In genomic region chr1:160681067-160681890, GRCh38 we compare ENCODE assay signal across 8 cellular contexts. TPM values are rescaled to one million over a fixed set of nuclear protein-coding genes. Genes with fewer than 3 reads are reported as not detected.
DNase-seq lines count a peak whose midpoint lies in the region; ATAC-seq and TF ChIP-seq lines count a peak whose summit lies in the region.

No MANE protein-coding gene starts in this region.

- H3K36me3 Mint-ChIP-seq in activated naive CD4-positive, alpha-beta T cell treated with anti-CD3 and anti-CD28 coated beads, Interleukin-2, amount 50 U/mL, for 72 hours: peaks cover 29 to 64% of the 10 kb centered on the region in 2 donors

- ATAC-seq in GM18861 (IDR thresholded peaks at IDR 0.05; ENCODE audit: unreplicated experiment) (peak; percentile 30), gastroesophageal sphincter (no peak)
- ATAC-seq in activated naive CD4-positive, alpha-beta T cell treated with anti-CD3 and anti-CD28 coated beads, Interleukin-2, amount 50 U/mL, for 72 hours: peak; percentile 64 to 80

- no peak for TF ChIP-seq EP300 in Ishikawa (IDR thresholded peaks at IDR 0.05; ENCODE audit: borderline replicate concordance)
- no peak for TF ChIP-seq EP300 in gastroesophageal sphincter (IDR thresholded peaks at IDR 0.05)

- peaks cover 0 to 2% of the 10 kb centered on the region in 2 donors for H3K9me3 Mint-ChIP-seq in activated naive CD4-positive, alpha-beta T cell treated with anti-CD3 and anti-CD28 coated beads, Interleukin-2, amount 50 U/mL, for 72 hours

- H3K27ac Mint-ChIP-seq in activated naive CD4-positive, alpha-beta T cell treated with anti-CD3 and anti-CD28 coated beads, Interleukin-2, amount 50 U/mL, for 72 hours: peak overlapping the region; percentile 79 to 90

- TF ChIP-seq RAD21 in Ishikawa (IDR thresholded peaks at IDR 0.05; ENCODE audit: low read depth): peak; percentile 61

- H3K36me3 ChIP-seq in gastroesophageal sphincter: no peaks in the 10 kb centered on the region

- no peak overlapping the region for H3K4me3 ChIP-seq in AG09309 (ENCODE audit: control insufficient read depth, low read depth, low read length)
- H3K4me3 ChIP-seq in gastroesophageal sphincter: no peak overlapping the region

- no peaks in the 10 kb centered on the region for H3K4me1 ChIP-seq in gastroesophageal sphincter

- DNase-seq in AG09309 (ENCODE audit: low read depth) (no peak), SW 1271 (lab: John Stamatoyannopoulos, UW) (peak; percentile 23 to 34), iPS DF 19.7 (ENCODE audit: low read depth, low spot score) (peak; percentile 78)
- peak; percentile 80 to 89 for DNase-seq in activated naive CD4-positive, alpha-beta T cell treated with anti-CD3 and anti-CD28 coated beads, Interleukin-2, amount 50 U/mL, for 72 hours (ENCODE audit: low spot score in 2 of 2)
- peak; percentile 91 for DNase-seq in stimulated activated CD4-positive, alpha-beta T cell treated with anti-CD3 and anti-CD28 coated beads, Interleukin-1b, Interleukin-23, amount 100 ng/mL, for 48 hours

- TF ChIP-seq CTCF in AG09309 (IDR thresholded peaks at IDR 0.05; ENCODE audit: control insufficient read depth, insufficient read depth, low read depth, low read length, missing control alignments) (peak; percentile 38), gastroesophageal sphincter (IDR thresholded peaks at IDR 0.05) (peak in 2 of 4 experiments; percentile 30 to 34)

- TF ChIP-seq POLR2A in gastroesophageal sphincter (IDR thresholded peaks at IDR 0.05): no peak

- no peaks in the 10 kb centered on the region for H3K9me3 ChIP-seq in gastroesophageal sphincter

- peaks cover 57% of the 10 kb centered on the region for H3K27me3 ChIP-seq in gastroesophageal sphincter

- 34 to 46% methylated on average over 3 to 6 of the region's 10 CpGs for WGBS in gastroesophageal sphincter (ENCODE audit: low coverage in 1 of 2), 2 donors

- H3K27ac ChIP-seq in gastroesophageal sphincter: no peak overlapping the region

TF ChIP-seq in Ishikawa, 13 proteins besides CTCF, POLR2A, EP300 and RAD21:
- TF ChIP-seq ZBTB7A (IDR thresholded peaks at IDR 0.05; ENCODE audit: low read depth): no peak
- TF ChIP-seq TEAD4 (IDR thresholded peaks at IDR 0.05): no peak
- TF ChIP-seq FOXM1 (IDR thresholded peaks at IDR 0.05; ENCODE audit: borderline replicate concordance, low read depth): no peak

RNA-seq across cellular contexts. Expression of gene CD48, which starts 30.3 kb away (rescaled TPM):
- 100 to 1,000 TPM; 231 to 236 TPM for total RNA-seq in activated naive CD4-positive, alpha-beta T cell treated with anti-CD3 and anti-CD28 coated beads, Interleukin-2, amount 50 U/mL, for 72 hours
- total RNA-seq in gastroesophageal sphincter: 1 to 10 TPM in 3 of 4 donors, not detected in 1; 2.2 to 8.5 (median 4.5) TPM

RNA-seq across cellular contexts. Expression of gene SLAMF1, which starts 34.4 kb away (rescaled TPM):
- total RNA-seq in activated naive CD4-positive, alpha-beta T cell treated with anti-CD3 and anti-CD28 coated beads, Interleukin-2, amount 50 U/mL, for 72 hours: 10 to 100 TPM; 84.3 to 96.3 TPM
- total RNA-seq in gastroesophageal sphincter: 1 to 10 TPM in 2 of 4 donors, under 1 TPM in 1, not detected in 1; 0.12 to 2.8 (median 1.2) TPM

RNA-seq across cellular contexts. Expression of gene SLAMF7, which starts 57.8 kb away (rescaled TPM):
- 100 to 1,000 TPM in 1 of 2 donors, 10 to 100 TPM in 1; 70.9 to 112 TPM for total RNA-seq in activated naive CD4-positive, alpha-beta T cell treated with anti-CD3 and anti-CD28 coated beads, Interleukin-2, amount 50 U/mL, for 72 hours
- total RNA-seq in gastroesophageal sphincter: 1 to 10 TPM in 1 of 4 donors, under 1 TPM in 2, not detected in 1; 0.62 to 3.5 (median 0.67) TPM

Comparison
In these comparisons a context has a peak if more than half of its experiments do, and no peak if none do; other contexts are left out.
1. RNA of gene CD48, which starts 30.3 kb away (total RNA-seq): 231 to 236 TPM in activated naive CD4-positive, alpha-beta T cell treated with anti-CD3 and anti-CD28 coated beads, Interleukin-2, amount 50 U/mL, for 72 hours; 2.2 to 8.5 TPM in gastroesophageal sphincter; every median in the first group is over 10 times any median in the second.
2. RNA of gene SLAMF1, which starts 34.4 kb away (total RNA-seq): 84.3 to 96.3 TPM in activated naive CD4-positive, alpha-beta T cell treated with anti-CD3 and anti-CD28 coated beads, Interleukin-2, amount 50 U/mL, for 72 hours; 0.12 to 2.8 TPM in gastroesophageal sphincter; every median in the first group is over 10 times any median in the second.
3. RNA of gene SLAMF7, which starts 57.8 kb away (total RNA-seq): 70.9 to 112 TPM in activated naive CD4-positive, alpha-beta T cell treated with anti-CD3 and anti-CD28 coated beads, Interleukin-2, amount 50 U/mL, for 72 hours; 0.62 to 3.5 TPM in gastroesophageal sphincter; every median in the first group is over 10 times any median in the second.